ENCODE assay signal across 1 cellular context in the genomic region with DNA sequence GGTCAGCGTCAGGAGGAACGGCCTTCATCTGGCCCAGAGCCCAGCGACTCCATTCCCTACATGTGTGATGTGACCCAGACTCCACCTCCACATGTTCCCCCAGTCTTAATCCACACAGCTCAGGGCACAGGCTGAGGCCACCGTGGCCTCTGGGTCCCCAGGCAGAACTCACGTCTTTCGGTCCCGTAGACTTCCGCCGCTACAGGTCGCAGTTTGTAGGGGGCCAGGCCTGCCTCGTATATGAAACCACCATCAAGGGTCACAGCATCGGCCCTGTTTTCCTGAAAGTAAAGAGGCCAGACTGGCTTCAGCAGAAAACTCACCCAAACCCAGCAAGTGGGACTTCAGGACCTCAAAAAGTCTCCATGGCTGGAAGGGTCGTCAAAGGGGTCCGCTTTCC.
TF ChIP-seq lines count a peak whose summit lies in the region.

No MANE protein-coding gene starts in this region.

TF ChIP-seq in K562, 482 proteins besides CTCF, POLR2A, EP300 and RAD21 (continued from another document):
- TF ChIP-seq ZBTB40 (IDR thresholded peaks at IDR 0.05) (no peak), ZBTB40 (CRISPR knock-in tag; IDR thresholded peaks at IDR 0.05) (no peak), HCFC1 (IDR thresholded peaks at IDR 0.05; ENCODE audit: low read depth, low read length) (no peak), MGA (IDR thresholded peaks at IDR 0.05) (no peak), TCF15 (CRISPR knock-in tag; IDR thresholded peaks at IDR 0.05) (no peak), SPI1 (IDR thresholded peaks at IDR 0.05; ENCODE audit: borderline replicate concordance, low read depth, low read length) (no peak), ZNF75A (CRISPR knock-in tag; IDR thresholded peaks at IDR 0.05) (no peak), ERF (CRISPR knock-in tag; IDR thresholded peaks at IDR 0.05) (no peak), NRF1 (conservative IDR thresholded peaks at IDR 0.05 in 1 of 2, IDR thresholded peaks at IDR 0.05 in 1 of 2) (no peak), NBN (IDR thresholded peaks at IDR 0.05; ENCODE audit: low read depth) (no peak), PYGO2 (tag; IDR thresholded peaks at IDR 0.05) (no peak), SMARCA4 (IDR thresholded peaks at IDR 0.05) (no peak)
- TF ChIP-seq, protein P1, sequence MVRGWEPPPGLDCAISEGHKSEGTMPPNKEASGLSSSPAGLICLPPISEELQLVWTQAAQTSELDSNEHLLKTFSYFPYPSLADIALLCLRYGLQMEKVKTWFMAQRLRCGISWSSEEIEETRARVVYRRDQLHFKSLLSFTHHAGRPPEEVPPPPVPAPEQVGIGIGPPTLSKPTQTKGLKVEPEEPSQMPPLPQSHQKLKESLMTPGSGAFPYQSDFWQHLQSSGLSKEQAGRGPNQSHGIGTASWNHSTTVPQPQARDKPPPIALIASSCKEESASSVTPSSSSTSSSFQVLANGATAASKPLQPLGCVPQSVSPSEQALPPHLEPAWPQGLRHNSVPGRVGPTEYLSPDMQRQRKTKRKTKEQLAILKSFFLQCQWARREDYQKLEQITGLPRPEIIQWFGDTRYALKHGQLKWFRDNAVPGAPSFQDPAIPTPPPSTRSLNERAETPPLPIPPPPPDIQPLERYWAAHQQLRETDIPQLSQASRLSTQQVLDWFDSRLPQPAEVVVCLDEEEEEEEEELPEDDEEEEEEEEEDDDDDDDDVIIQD (CRISPR knock-in tag; IDR thresholded peaks at IDR 0.05): no peak
- TF ChIP-seq, protein P2, sequence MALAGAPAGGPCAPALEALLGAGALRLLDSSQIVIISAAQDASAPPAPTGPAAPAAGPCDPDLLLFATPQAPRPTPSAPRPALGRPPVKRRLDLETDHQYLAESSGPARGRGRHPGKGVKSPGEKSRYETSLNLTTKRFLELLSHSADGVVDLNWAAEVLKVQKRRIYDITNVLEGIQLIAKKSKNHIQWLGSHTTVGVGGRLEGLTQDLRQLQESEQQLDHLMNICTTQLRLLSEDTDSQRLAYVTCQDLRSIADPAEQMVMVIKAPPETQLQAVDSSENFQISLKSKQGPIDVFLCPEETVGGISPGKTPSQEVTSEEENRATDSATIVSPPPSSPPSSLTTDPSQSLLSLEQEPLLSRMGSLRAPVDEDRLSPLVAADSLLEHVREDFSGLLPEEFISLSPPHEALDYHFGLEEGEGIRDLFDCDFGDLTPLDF (CRISPR knock-in tag; IDR thresholded peaks at IDR 0.05): no peak
